20 cellular contexts compared by ENCODE assay signal in genomic region chr18:4200399-4200798, GRCh38.
A peak's percentile ranks its signal among the peaks of the same experiment; 100 is the strongest.
DNase-seq lines count a peak whose midpoint lies in the region; ATAC-seq, FAIRE-seq and TF ChIP-seq lines count a peak whose summit lies in the region.
"Had no signal": no experiment of that assay in that cellular context is flagged by ENCODE, and none has a peak within 500 bp of the region (broad histone marks: within the 10 kb centered on the region; RNA-seq: fewer than 3 reads in every experiment).

No MANE protein-coding gene starts in this region.

- no peak overlapping the region for H3K27ac ChIP-seq in pancreas
- H3K27ac ChIP-seq: BLaER1, C4-2B had no signal

- no peak for DNase-seq in pancreas
- DNase-seq in GM10266 (ENCODE audit: extremely low spot score): no peak
- no peak for DNase-seq in activated CD4-positive, CD25-positive, alpha-beta regulatory T cell (lab: John Stamatoyannopoulos, UW)
- no peak for DNase-seq in NOMO-1 treated with dmso at 0.1 percent for 144 hours (lab: John Stamatoyannopoulos, UW; ENCODE audit: unreplicated experiment)
- DNase-seq: Caco-2; CD4-positive, CD25-positive, alpha-beta regulatory T cell; CD8-positive, alpha-beta T cell; DMS153; DND-41; GDM1; GOT3; HFFc6 had no signal

- H3K4me3 ChIP-seq in pancreas: no peak overlapping the region
- H3K4me3 ChIP-seq: BLaER1, HAP-1 had no signal

- H3K4me1 ChIP-seq in pancreas: no peaks in the 10 kb centered on the region
- H3K4me1 ChIP-seq: Caco-2 had no signal

- H3K9me3 ChIP-seq in pancreas: no peaks in the 10 kb centered on the region
- H3K9me3 ChIP-seq: BLaER1, Caco-2, HAP-1 had no signal

- H3K27me3 ChIP-seq in pancreas: no peaks in the 10 kb centered on the region
- H3K27me3 ChIP-seq: BLaER1 had no signal

- intact Hi-C loops in pancreas (cut with DNase I): no loop called here

- no peak for ATAC-seq in pancreas
- ATAC-seq: CD8-positive, alpha-beta T cell had no signal

- TF ChIP-seq CTCF in pancreas (IDR thresholded peaks at IDR 0.05): no peak
- TF ChIP-seq CTCF in GM10266 (IDR thresholded peaks at IDR 0.05; ENCODE audit: control insufficient read depth, insufficient read depth, low read depth, missing control alignments): no peak

- no peaks in the 10 kb centered on the region for H3K36me3 ChIP-seq in pancreas
- H3K36me3 ChIP-seq: BLaER1, HAP-1 had no signal

- peak; percentile 66 for FAIRE-seq in TTC549 (lab: Jason Lieb, UNC)
- peak; percentile 50 for FAIRE-seq in endometrium (lab: Jason Lieb, UNC)
- FAIRE-seq in pancreas (lab: Jason Lieb, UNC): peak; percentile 76
- FAIRE-seq: GM12891, GM18507, H54 had no signal
